In genomic region chrX:132590350-132591026, GRCh38 we compare ENCODE assay signal across 1 cellular context.
TF ChIP-seq lines count a peak whose summit lies in the region.

No MANE protein-coding gene starts in this region.

TF ChIP-seq in HepG2, 621 proteins besides CTCF, POLR2A, EP300 and RAD21 (continued from another document and continues in another):
- TF ChIP-seq THRA (CRISPR knock-in tag; IDR thresholded peaks at IDR 0.05; ENCODE audit: borderline replicate concordance), result peak; percentile 98
- TF ChIP-seq TP53 (CRISPR knock-in tag; conservative IDR thresholded peaks at IDR 0.05), result peak; percentile 60; the same call in 1 of the 2 replicates
- TF ChIP-seq NFIC (IDR thresholded peaks at IDR 0.05; ENCODE audit: low read length), result peak; percentile 96
- no peak for TF ChIP-seq ZKSCAN1 (IDR thresholded peaks at IDR 0.05; ENCODE audit: low read length)
- TF ChIP-seq FOXA3 (CRISPR knock-in tag; IDR thresholded peaks at IDR 0.05), result peak; percentile 95
- TF ChIP-seq BCL6 (CRISPR knock-in tag; IDR thresholded peaks at IDR 0.05), result peak; percentile 99
- TF ChIP-seq NR2C2 (CRISPR knock-in tag; IDR thresholded peaks at IDR 0.05; ENCODE audit: borderline replicate concordance), result peak; percentile 76
- TF ChIP-seq ZNF792 (CRISPR knock-in tag; IDR thresholded peaks at IDR 0.05), result peak; percentile 66; the same call in 1 of the 2 replicates
- TF ChIP-seq ZNF670 (CRISPR knock-in tag; IDR thresholded peaks at IDR 0.05; ENCODE audit: borderline replicate concordance), result 0 out of 2 replicates have a peak, but pooled peaks have one; percentile 46
- TF ChIP-seq, protein P1, sequence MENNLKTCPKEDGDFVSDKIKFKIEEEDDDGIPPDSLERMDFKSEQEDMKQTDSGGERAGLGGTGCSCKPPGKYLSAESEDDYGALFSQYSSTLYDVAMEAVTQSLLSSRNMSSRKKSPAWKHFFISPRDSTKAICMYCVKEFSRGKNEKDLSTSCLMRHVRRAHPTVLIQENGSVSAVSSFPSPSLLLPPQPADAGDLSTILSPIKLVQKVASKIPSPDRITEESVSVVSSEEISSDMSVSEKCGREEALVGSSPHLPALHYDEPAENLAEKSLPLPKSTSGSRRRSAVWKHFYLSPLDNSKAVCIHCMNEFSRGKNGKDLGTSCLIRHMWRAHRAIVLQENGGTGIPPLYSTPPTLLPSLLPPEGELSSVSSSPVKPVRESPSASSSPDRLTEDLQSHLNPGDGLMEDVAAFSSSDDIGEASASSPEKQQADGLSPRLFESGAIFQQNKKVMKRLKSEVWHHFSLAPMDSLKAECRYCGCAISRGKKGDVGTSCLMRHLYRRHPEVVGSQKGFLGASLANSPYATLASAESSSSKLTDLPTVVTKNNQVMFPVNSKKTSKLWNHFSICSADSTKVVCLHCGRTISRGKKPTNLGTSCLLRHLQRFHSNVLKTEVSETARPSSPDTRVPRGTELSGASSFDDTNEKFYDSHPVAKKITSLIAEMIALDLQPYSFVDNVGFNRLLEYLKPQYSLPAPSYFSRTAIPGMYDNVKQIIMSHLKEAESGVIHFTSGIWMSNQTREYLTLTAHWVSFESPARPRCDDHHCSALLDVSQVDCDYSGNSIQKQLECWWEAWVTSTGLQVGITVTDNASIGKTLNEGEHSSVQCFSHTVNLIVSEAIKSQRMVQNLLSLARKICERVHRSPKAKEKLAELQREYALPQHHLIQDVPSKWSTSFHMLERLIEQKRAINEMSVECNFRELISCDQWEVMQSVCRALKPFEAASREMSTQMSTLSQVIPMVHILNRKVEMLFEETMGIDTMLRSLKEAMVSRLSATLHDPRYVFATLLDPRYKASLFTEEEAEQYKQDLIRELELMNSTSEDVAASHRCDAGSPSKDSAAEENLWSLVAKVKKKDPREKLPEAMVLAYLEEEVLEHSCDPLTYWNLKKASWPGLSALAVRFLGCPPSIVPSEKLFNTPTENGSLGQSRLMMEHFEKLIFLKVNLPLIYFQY (CRISPR knock-in tag; IDR thresholded peaks at IDR 0.05; ENCODE audit: borderline replicate concordance), result peak; percentile 57; the same call in 1 of the 2 replicates
- TF ChIP-seq TBL1XR1 (IDR thresholded peaks at IDR 0.05; ENCODE audit: borderline replicate concordance, low read length, partially characterized antibody), result peak; percentile 100
- peak; percentile 43; the same call in 1 of the 2 replicates for TF ChIP-seq SPEN (CRISPR knock-in tag; IDR thresholded peaks at IDR 0.05; ENCODE audit: low read depth)
- peak; percentile 68; the same call in 1 of the 2 replicates for TF ChIP-seq ZSCAN9 (CRISPR knock-in tag; IDR thresholded peaks at IDR 0.05; ENCODE audit: borderline replicate concordance)
- TF ChIP-seq ZNF124 (CRISPR knock-in tag; IDR thresholded peaks at IDR 0.05), result 0 out of 2 replicates have a peak, but pooled peaks have one; percentile 61
- peak; percentile 45 for TF ChIP-seq STAG1 (CRISPR knock-in tag; IDR thresholded peaks at IDR 0.05)
- 0 out of 2 replicates have a peak, but pooled peaks have one; percentile 21 for TF ChIP-seq KDM2A (CRISPR knock-in tag; IDR thresholded peaks at IDR 0.05; ENCODE audit: borderline replicate concordance, low read depth)
- TF ChIP-seq, protein P2, sequence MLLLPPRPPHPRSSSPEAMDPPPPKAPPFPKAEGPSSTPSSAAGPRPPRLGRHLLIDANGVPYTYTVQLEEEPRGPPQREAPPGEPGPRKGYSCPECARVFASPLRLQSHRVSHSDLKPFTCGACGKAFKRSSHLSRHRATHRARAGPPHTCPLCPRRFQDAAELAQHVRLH (CRISPR knock-in tag; IDR thresholded peaks at IDR 0.05; ENCODE audit: borderline replicate concordance, low read depth), result peak; percentile 71; the same call in 1 of the 2 replicates
- peak; percentile 61 for TF ChIP-seq ATF7 (IDR thresholded peaks at IDR 0.05)
- TF ChIP-seq ATF7 (CRISPR knock-in tag; IDR thresholded peaks at IDR 0.05), result peak; percentile 75; the same call in 1 of the 2 replicates
- TF ChIP-seq ZNF615 (CRISPR knock-in tag; IDR thresholded peaks at IDR 0.05; ENCODE audit: borderline replicate concordance), result peak; percentile 39; the same call in 1 of the 2 replicates
- peak; percentile 99 for TF ChIP-seq ISL2 (CRISPR knock-in tag; IDR thresholded peaks at IDR 0.05)
- peak; percentile 81 for TF ChIP-seq POGZ (CRISPR knock-in tag; IDR thresholded peaks at IDR 0.05)
- peak; percentile 74; the same call in 1 of the 2 replicates for TF ChIP-seq IRF2 (CRISPR knock-in tag; IDR thresholded peaks at IDR 0.05)
- TF ChIP-seq HNF4A (CRISPR knock-in tag; IDR thresholded peaks at IDR 0.05), result peak; percentile 91
- no peak for TF ChIP-seq PRMT3 (CRISPR knock-in tag; IDR thresholded peaks at IDR 0.05; ENCODE audit: borderline replicate concordance, low read depth)
- TF ChIP-seq ZNF343 (CRISPR knock-in tag; IDR thresholded peaks at IDR 0.05), result no peak
- peak; percentile 83; the same call in 1 of the 2 replicates for TF ChIP-seq HOXD1 (CRISPR knock-in tag; IDR thresholded peaks at IDR 0.05)
- TF ChIP-seq, protein P3, sequence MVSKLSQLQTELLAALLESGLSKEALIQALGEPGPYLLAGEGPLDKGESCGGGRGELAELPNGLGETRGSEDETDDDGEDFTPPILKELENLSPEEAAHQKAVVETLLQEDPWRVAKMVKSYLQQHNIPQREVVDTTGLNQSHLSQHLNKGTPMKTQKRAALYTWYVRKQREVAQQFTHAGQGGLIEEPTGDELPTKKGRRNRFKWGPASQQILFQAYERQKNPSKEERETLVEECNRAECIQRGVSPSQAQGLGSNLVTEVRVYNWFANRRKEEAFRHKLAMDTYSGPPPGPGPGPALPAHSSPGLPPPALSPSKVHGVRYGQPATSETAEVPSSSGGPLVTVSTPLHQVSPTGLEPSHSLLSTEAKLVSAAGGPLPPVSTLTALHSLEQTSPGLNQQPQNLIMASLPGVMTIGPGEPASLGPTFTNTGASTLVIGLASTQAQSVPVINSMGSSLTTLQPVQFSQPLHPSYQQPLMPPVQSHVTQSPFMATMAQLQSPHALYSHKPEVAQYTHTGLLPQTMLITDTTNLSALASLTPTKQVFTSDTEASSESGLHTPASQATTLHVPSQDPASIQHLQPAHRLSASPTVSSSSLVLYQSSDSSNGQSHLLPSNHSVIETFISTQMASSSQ (IDR thresholded peaks at IDR 0.05; ENCODE audit: low read depth), result no peak; the same call in none of the 2 replicates
- TF ChIP-seq, protein P3 (CRISPR knock-in tag; IDR thresholded peaks at IDR 0.05; ENCODE audit: borderline replicate concordance), result peak; percentile 86; the same call in 1 of the 2 replicates
- TF ChIP-seq ZNF644 (CRISPR knock-in tag; IDR thresholded peaks at IDR 0.05; ENCODE audit: low read depth), result peak; percentile 58; the same call in 1 of the 2 replicates
- TF ChIP-seq, protein P4, sequence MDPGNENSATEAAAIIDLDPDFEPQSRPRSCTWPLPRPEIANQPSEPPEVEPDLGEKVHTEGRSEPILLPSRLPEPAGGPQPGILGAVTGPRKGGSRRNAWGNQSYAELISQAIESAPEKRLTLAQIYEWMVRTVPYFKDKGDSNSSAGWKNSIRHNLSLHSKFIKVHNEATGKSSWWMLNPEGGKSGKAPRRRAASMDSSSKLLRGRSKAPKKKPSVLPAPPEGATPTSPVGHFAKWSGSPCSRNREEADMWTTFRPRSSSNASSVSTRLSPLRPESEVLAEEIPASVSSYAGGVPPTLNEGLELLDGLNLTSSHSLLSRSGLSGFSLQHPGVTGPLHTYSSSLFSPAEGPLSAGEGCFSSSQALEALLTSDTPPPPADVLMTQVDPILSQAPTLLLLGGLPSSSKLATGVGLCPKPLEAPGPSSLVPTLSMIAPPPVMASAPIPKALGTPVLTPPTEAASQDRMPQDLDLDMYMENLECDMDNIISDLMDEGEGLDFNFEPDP (CRISPR knock-in tag; conservative IDR thresholded peaks at IDR 0.05), result no peak
- TF ChIP-seq JUN (CRISPR knock-in tag; IDR thresholded peaks at IDR 0.05), result peak; percentile 89
- no peak for TF ChIP-seq ZNF775 (CRISPR knock-in tag; IDR thresholded peaks at IDR 0.05; ENCODE audit: borderline replicate concordance)
- no peak for TF ChIP-seq SRSF9 (IDR thresholded peaks at IDR 0.05; ENCODE audit: borderline replicate concordance, insufficient read depth, low read depth, low read length, poor library complexity, severe bottlenecking)
- TF ChIP-seq, protein P5, sequence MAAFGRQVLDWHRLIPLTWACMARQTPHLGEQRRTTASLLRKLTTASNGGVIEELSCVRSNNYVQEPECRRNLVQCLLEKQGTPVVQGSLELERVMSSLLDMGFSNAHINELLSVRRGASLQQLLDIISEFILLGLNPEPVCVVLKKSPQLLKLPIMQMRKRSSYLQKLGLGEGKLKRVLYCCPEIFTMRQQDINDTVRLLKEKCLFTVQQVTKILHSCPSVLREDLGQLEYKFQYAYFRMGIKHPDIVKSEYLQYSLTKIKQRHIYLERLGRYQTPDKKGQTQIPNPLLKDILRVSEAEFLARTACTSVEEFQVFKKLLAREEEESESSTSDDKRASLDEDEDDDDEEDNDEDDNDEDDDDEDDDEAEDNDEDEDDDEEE (CRISPR knock-in tag; IDR thresholded peaks at IDR 0.05), result no peak
- TF ChIP-seq ZNF501 (CRISPR knock-in tag; IDR thresholded peaks at IDR 0.05), result no peak
- TF ChIP-seq ATAD3A (CRISPR knock-in tag; IDR thresholded peaks at IDR 0.05), result no peak
- peak; percentile 67; the same call in 1 of the 2 replicates for TF ChIP-seq HNF4G (IDR thresholded peaks at IDR 0.05; ENCODE audit: borderline replicate concordance, low read depth, low read length)
- peak; percentile 51; the same call in 1 of the 2 replicates for TF ChIP-seq HNF4G (CRISPR knock-in tag; IDR thresholded peaks at IDR 0.05; ENCODE audit: borderline replicate concordance, low read depth)
- TF ChIP-seq ZBTB21 (CRISPR knock-in tag; IDR thresholded peaks at IDR 0.05), result 0 out of 2 replicates have a peak, but pooled peaks have one; percentile 36
- no peak for TF ChIP-seq ZNF354B (CRISPR knock-in tag; IDR thresholded peaks at IDR 0.05)
- peak; percentile 93; the same call in 1 of the 2 replicates for TF ChIP-seq MEIS1 (CRISPR knock-in tag; IDR thresholded peaks at IDR 0.05; ENCODE audit: borderline replicate concordance)
- TF ChIP-seq RBM39 (IDR thresholded peaks at IDR 0.05; ENCODE audit: low read depth, low read length, poor library complexity, severe bottlenecking), result no peak
- TF ChIP-seq, protein P6, sequence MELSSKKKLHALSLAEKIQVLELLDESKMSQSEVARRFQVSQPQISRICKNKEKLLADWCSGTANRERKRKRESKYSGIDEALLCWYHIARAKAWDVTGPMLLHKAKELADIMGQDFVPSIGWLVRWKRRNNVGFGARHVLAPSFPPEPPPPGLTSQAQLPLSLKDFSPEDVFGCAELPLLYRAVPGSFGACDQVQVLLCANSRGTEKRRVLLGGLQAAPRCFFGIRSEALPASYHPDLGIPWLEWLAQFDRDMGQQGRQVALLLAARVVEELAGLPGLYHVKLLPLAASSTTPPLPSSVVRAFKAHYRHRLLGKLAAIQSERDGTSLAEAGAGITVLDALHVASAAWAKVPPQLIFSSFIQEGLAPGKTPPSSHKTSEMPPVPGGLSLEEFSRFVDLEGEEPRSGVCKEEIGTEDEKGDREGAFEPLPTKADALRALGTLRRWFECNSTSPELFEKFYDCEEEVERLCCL (CRISPR knock-in tag; IDR thresholded peaks at IDR 0.05; ENCODE audit: borderline replicate concordance), result no peak
- TF ChIP-seq MIER3 (CRISPR knock-in tag; IDR thresholded peaks at IDR 0.05; ENCODE audit: borderline replicate concordance), result peak; percentile 78; the same call in 1 of the 2 replicates
- TF ChIP-seq MIXL1 (CRISPR knock-in tag; IDR thresholded peaks at IDR 0.05), result peak; percentile 91
- peak; percentile 59 for TF ChIP-seq CEBPG (CRISPR knock-in tag; IDR thresholded peaks at IDR 0.05)
- TF ChIP-seq SRF (IDR thresholded peaks at IDR 0.05; ENCODE audit: low read depth, low read length), result no peak
- TF ChIP-seq ATF2 (CRISPR knock-in tag; IDR thresholded peaks at IDR 0.05), result peak; percentile 77
- TF ChIP-seq ZSCAN21 (CRISPR knock-in tag; IDR thresholded peaks at IDR 0.05; ENCODE audit: borderline replicate concordance), result no peak
- peak; percentile 67; the same call in 1 of the 2 replicates for TF ChIP-seq POGK (CRISPR knock-in tag; conservative IDR thresholded peaks at IDR 0.05)
